Comparison of ENCODE assay signal across 19 cellular contexts in the genomic region with DNA sequence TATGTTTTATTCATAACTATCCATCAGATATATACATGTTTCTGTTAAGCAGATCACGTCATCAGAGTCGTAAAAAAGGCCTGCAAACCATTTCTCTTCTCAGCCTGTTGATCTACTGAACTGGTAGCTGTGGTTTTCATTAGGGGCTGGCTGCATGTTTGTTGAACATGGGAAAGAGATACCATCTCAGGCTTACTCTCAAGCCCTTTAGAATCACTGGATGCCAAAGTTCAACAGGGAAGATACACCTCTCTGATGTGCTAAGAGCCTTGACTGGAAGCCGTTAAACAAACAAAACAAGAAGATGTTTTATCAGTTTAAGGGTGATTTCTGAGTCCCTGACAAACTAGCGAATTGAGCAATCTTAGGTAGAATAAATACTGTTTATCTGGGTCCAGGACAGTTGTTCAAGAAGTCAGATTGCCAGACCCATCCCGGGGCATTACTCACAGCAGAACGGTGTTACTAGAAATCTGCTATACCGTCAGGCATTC.
DNase-seq lines count a peak whose midpoint lies in the region; ATAC-seq, FAIRE-seq and TF ChIP-seq lines count a peak whose summit lies in the region.
"Had no signal": no experiment of that assay in that cellular context is flagged by ENCODE, and none has a peak within 500 bp of the region (broad histone marks: within the 10 kb centered on the region; RNA-seq: fewer than 3 reads in every experiment).

No MANE protein-coding gene starts in this region.

- no peak for TF ChIP-seq POLR2A in HepG2 (IDR thresholded peaks at IDR 0.05; ENCODE audit: insufficient read depth in 1 of 2, low read depth in 2 of 2, low read length in 2 of 2)
- TF ChIP-seq POLR2A in ovary (IDR thresholded peaks at IDR 0.05) = no peak

- no peaks in the 10 kb centered on the region for H4K20me1 ChIP-seq in HepG2 (ENCODE audit: insufficient read depth, low read length)
- no peaks in the 10 kb centered on the region for H4K20me1 ChIP-seq in smooth muscle cell (ENCODE audit: low read depth)

- H3K27me3 ChIP-seq in HepG2 (ENCODE audit: control insufficient read depth in 1 of 2, insufficient read depth in 2 of 2, low read length in 2 of 2) = peaks cover 5 to 64% of the 10 kb centered on the region in 2 experiments; a peak in 3 of 5 replicates
- H3K27me3 ChIP-seq in smooth muscle cell (ENCODE audit: low read depth) = peaks cover 81% of the 10 kb centered on the region
- no peaks in the 10 kb centered on the region for H3K27me3 ChIP-seq in ovary

- H3K4me3 ChIP-seq in choroid plexus epithelial cell (ENCODE audit: low read depth, low read length) (no peak overlapping the region), HepG2 (replicated peaks in 1 of 3; ENCODE audit: insufficient read depth in 1 of 3, low read depth in 2 of 3, low read length in 3 of 3) (no peak overlapping the region), smooth muscle cell (no peak overlapping the region), ovary (no peak overlapping the region)

- H3K4me1 ChIP-seq in HepG2 (ENCODE audit: insufficient read depth, low read length) (peaks cover 40% of the 10 kb centered on the region), smooth muscle cell (ENCODE audit: low read depth) (no peaks in the 10 kb centered on the region), ovary (ENCODE audit: insufficient read depth) (no peaks in the 10 kb centered on the region)

- POLR2A ChIA-PET in HepG2 (lab: Yijun Ruan, JAX) = no interaction called here

- TF ChIP-seq CTCF in choroid plexus epithelial cell (conservative IDR thresholded peaks at IDR 0.05; ENCODE audit: low read depth, low read length) (no peak), HepG2 (CRISPR knock-in tag; IDR thresholded peaks at IDR 0.05) (no peak), smooth muscle cell (IDR thresholded peaks at IDR 0.05; ENCODE audit: borderline replicate concordance, insufficient read depth, poor library complexity, severe bottlenecking) (no peak), ovary (IDR thresholded peaks at IDR 0.05) (no peak)

- CTCF ChIA-PET in HepG2 (lab: Yijun Ruan, JAX; ENCODE audit: low intra/inter-chr PET ratio, low total read pairs) = no interaction called here

- H3F3A ChIP-seq in smooth muscle cell (ENCODE audit: low read depth) = no peaks in the 10 kb centered on the region

- WGBS in HepG2 (ENCODE audit: low lambda C conversion rate) = 0% methylated on average over 5 of the region's 7 CpGs
- WGBS in smooth muscle cell (ENCODE audit: low lambda C conversion rate) = 12% methylated on average over 7 of the region's 7 CpGs
- WGBS in ovary, 3 donors = 79 to 88% (median 87%) methylated on average over 7 of the region's 7 CpGs

- H2AFZ ChIP-seq in HepG2 (ENCODE audit: low read length) (no peak overlapping the region), smooth muscle cell (ENCODE audit: low read depth) (no peak overlapping the region)

- peak; percentile 99 for FAIRE-seq in HepG2 (lab: Jason Lieb, UNC)

- TF ChIP-seq RAD21 in HepG2 (CRISPR knock-in tag; IDR thresholded peaks at IDR 0.05) = no peak

- H3K9ac ChIP-seq in HepG2 (ENCODE audit: insufficient read depth, low read depth, low read length) (no peak overlapping the region), smooth muscle cell (ENCODE audit: low read depth) (no peak overlapping the region)
- H3K9ac ChIP-seq: KMS-11 had no signal

- H3K4me2 ChIP-seq in HepG2 (ENCODE audit: low read depth, low read length) (peak overlapping the region; percentile 53), smooth muscle cell (peak overlapping the region; percentile 1)
- H3K4me2 ChIP-seq: KMS-11 had no signal

- H3K9me3 ChIP-seq in HepG2 (ENCODE audit: low read length) = no peaks in the 10 kb centered on the region
- no peaks in the 10 kb centered on the region for H3K9me3 ChIP-seq in smooth muscle cell (replicated peaks; ENCODE audit: low read depth)
- no peaks in the 10 kb centered on the region for H3K9me3 ChIP-seq in ovary

- intact Hi-C loops in HepG2 (cut with micrococcal nuclease; ENCODE audit: unreplicated experiment) (loop anchor here (2.0 to 10.0 kb wide), 2 partner anchors 63 to 161 kb away; no protein-coding TSS in a partner anchor), ovary (cut with DNase I) (loop anchor here in 1 of 4 donors (5.0 kb wide), 1 partner anchor 369 kb away; no protein-coding TSS in a partner anchor)

- in situ Hi-C loops in HepG2 (cut with HindIII; ENCODE audit: extremely low pct_ligation_motif_present, low pct_unique_long_range_greater_than_20kb) = loop anchor here (10.0 to 25.0 kb wide), 2 partner anchors 184 to 371 kb away; no protein-coding TSS in a partner anchor

- ATAC-seq in HepG2 (peak; percentile 93), GM19351 (IDR thresholded peaks at IDR 0.05; ENCODE audit: unreplicated experiment) (no peak)

- TF ChIP-seq EP300 in HepG2 (IDR thresholded peaks at IDR 0.05; ENCODE audit: low read depth in 2 of 2, low read length in 2 of 2) (peak; percentile 69 to 91; a peak in 3 of 4 replicates), HepG2 (CRISPR knock-in tag; IDR thresholded peaks at IDR 0.05; ENCODE audit: borderline replicate concordance) (peak; percentile 80), ovary (IDR thresholded peaks at IDR 0.05) (no peak)

- DNase-seq in HuH-7.5 (ENCODE audit: low spot score) (peak; percentile 46), choroid plexus epithelial cell (ENCODE audit: low read depth) (peak; percentile 7), HepG2 (ENCODE audit: low spot score) (peak; percentile 97), smooth muscle cell (lab: John Stamatoyannopoulos, UW; ENCODE audit: unreplicated experiment) (no peak), HCEC 1CT (no peak), ovary (no peak)
- DNase-seq: C1 segment of cervical spinal cord; CD8-positive, alpha-beta memory T cell; DMS79; H9; MV-4-11; NCI-H1417; NCI-H187; NCI-H345; NCI-H524 treated with DMSO at 0.1 percent for 48 hours; RPMI8226; SHP77 treated with DMSO at 0.1 percent for 48 hours had no signal

- H3K79me2 ChIP-seq in HepG2 (ENCODE audit: insufficient read depth, low read length) (no peaks in the 10 kb centered on the region), smooth muscle cell (ENCODE audit: low read depth) (no peaks in the 10 kb centered on the region)

- H3K36me3 ChIP-seq in HepG2 (replicated peaks in 1 of 2; ENCODE audit: control insufficient read depth in 1 of 2, insufficient read depth in 2 of 2, low read length in 2 of 2) = no peaks in the 10 kb centered on the region
- H3K36me3 ChIP-seq in smooth muscle cell (ENCODE audit: low read depth) = no peaks in the 10 kb centered on the region
- no peaks in the 10 kb centered on the region for H3K36me3 ChIP-seq in ovary

- H3K27ac ChIP-seq in HepG2 (ENCODE audit: extremely low read length, insufficient read depth, low read length) = no peak overlapping the region
- no peak overlapping the region for H3K27ac ChIP-seq in smooth muscle cell (ENCODE audit: low read depth)
- H3K27ac ChIP-seq in ovary = no peak overlapping the region
- H3K27ac ChIP-seq: KMS-11 had no signal

- no TSS peak for BruUV-seq in HepG2 (replicated peaks; lab: Mats Ljungman, UMichigan)

TF ChIP-seq in HepG2, 621 proteins besides CTCF, POLR2A, EP300 and RAD21 (continues in another document):
- TF ChIP-seq THAP11 (CRISPR knock-in tag; IDR thresholded peaks at IDR 0.05) (peak; percentile 66), TAF15 (IDR thresholded peaks at IDR 0.05; ENCODE audit: low read depth, low read length, poor library complexity, severe bottlenecking) (no peak), ELF3 (CRISPR knock-in tag; IDR thresholded peaks at IDR 0.05) (peak; percentile 57), TP53 (CRISPR knock-in tag; conservative IDR thresholded peaks at IDR 0.05) (no peak), ZNF747 (CRISPR knock-in tag; IDR thresholded peaks at IDR 0.05; ENCODE audit: borderline replicate concordance) (0 out of 2 replicates have a peak, but pooled peaks have one; percentile 27), ZNF678 (CRISPR knock-in tag; IDR thresholded peaks at IDR 0.05) (no peak)
- TF ChIP-seq, protein P1, sequence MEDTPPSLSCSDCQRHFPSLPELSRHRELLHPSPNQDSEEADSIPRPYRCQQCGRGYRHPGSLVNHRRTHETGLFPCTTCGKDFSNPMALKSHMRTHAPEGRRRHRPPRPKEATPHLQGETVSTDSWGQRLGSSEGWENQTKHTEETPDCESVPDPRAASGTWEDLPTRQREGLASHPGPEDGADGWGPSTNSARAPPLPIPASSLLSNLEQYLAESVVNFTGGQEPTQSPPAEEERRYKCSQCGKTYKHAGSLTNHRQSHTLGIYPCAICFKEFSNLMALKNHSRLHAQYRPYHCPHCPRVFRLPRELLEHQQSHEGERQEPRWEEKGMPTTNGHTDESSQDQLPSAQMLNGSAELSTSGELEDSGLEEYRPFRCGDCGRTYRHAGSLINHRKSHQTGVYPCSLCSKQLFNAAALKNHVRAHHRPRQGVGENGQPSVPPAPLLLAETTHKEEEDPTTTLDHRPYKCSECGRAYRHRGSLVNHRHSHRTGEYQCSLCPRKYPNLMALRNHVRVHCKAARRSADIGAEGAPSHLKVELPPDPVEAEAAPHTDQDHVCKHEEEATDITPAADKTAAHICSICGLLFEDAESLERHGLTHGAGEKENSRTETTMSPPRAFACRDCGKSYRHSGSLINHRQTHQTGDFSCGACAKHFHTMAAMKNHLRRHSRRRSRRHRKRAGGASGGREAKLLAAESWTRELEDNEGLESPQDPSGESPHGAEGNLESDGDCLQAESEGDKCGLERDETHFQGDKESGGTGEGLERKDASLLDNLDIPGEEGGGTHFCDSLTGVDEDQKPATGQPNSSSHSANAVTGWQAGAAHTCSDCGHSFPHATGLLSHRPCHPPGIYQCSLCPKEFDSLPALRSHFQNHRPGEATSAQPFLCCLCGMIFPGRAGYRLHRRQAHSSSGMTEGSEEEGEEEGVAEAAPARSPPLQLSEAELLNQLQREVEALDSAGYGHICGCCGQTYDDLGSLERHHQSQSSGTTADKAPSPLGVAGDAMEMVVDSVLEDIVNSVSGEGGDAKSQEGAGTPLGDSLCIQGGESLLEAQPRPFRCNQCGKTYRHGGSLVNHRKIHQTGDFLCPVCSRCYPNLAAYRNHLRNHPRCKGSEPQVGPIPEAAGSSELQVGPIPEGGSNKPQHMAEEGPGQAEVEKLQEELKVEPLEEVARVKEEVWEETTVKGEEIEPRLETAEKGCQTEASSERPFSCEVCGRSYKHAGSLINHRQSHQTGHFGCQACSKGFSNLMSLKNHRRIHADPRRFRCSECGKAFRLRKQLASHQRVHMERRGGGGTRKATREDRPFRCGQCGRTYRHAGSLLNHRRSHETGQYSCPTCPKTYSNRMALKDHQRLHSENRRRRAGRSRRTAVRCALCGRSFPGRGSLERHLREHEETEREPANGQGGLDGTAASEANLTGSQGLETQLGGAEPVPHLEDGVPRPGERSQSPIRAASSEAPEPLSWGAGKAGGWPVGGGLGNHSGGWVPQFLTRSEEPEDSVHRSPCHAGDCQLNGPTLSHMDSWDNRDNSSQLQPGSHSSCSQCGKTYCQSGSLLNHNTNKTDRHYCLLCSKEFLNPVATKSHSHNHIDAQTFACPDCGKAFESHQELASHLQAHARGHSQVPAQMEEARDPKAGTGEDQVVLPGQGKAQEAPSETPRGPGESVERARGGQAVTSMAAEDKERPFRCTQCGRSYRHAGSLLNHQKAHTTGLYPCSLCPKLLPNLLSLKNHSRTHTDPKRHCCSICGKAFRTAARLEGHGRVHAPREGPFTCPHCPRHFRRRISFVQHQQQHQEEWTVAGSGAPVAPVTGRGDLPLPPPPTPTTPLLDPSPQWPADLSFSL (CRISPR knock-in tag; IDR thresholded peaks at IDR 0.05) = no peak

Comparison
In these comparisons a context has a peak if more than half of its experiments do, and no peak if none do; other contexts are left out.
1. DNase-seq: peak in HuH-7.5 (single experiment), choroid plexus epithelial cell (single experiment) and HepG2 (single experiment); none in smooth muscle cell (single experiment), HCEC 1CT (single experiment) and ovary (0 of 5).